Comparison of ENCODE assay signal across 11 cellular contexts in the genomic region with DNA sequence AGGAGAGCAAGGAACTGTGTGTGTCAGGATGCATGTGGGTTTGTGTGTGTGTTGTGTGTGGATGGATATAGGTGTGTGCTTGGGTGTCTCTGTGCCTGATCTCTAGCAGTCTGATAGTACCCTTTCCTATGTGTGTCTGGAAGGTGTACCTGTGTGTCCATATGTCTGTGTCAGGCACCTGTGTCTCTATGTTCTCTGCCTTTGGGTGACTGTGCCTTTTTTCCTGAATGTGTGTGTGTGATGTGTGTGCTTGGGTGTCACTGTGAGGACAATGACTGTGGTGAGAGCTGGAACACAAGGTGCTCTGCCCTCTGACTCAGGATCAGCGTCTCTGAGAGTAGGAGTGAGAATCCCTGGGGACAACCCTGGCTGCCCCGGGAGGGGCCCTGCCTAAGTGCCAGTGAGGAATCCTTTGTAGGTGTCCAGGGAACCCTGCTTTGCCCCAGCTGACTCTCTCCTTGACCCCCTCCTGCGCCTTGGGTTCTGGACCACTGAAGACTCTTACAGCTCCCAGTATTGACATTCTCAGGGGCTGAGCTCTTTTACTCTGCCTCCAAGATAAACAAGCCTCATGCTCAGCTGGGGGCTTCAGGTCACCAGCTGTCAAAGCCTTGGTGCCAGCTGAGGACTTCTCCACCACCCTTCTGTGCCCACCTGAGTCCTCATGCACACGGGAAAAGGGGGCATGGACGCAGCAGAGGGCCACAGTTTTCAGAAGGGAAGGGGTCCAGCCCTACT. TPM values are rescaled to one million over a fixed set of nuclear protein-coding genes. Genes with fewer than 3 reads are reported as not detected.
DNase-seq lines count a peak whose midpoint lies in the region; ATAC-seq, FAIRE-seq and TF ChIP-seq lines count a peak whose summit lies in the region.
"Had no signal": no experiment of that assay in that cellular context is flagged by ENCODE, and none has a peak within 500 bp of the region (broad histone marks: within the 10 kb centered on the region; RNA-seq: fewer than 3 reads in every experiment).

No MANE protein-coding gene starts in this region.

- no peaks in the 10 kb centered on the region for H3K9me3 Mint-ChIP-seq in type B pancreatic cell

- peaks cover 26% of the 10 kb centered on the region for H3K27me3 Mint-ChIP-seq in T-helper 17 cell
- peaks cover 58% of the 10 kb centered on the region for H3K27me3 Mint-ChIP-seq in type B pancreatic cell

- H3K27ac Mint-ChIP-seq in T-helper 17 cell, result peak overlapping the region; percentile 66
- H3K27ac Mint-ChIP-seq in type B pancreatic cell, result peak overlapping the region; percentile 26

- H3K27ac ChIP-seq in kidney (ENCODE audit: low read depth in 2 of 2, low read length in 2 of 2) (no peak overlapping the region), caudate nucleus (ENCODE audit: low read depth, low read length) (no peak overlapping the region)
- H3K27ac ChIP-seq: left lung had no signal

- DNase-seq in Right ventricle myocardium inferior (ENCODE audit: missing footprints) (peak; percentile 22), left ventricle myocardium superior (no peak), T-helper 17 cell (no peak), kidney (peak; percentile 26), type B pancreatic cell (ENCODE audit: extremely low spot score, unreplicated experiment) (no peak), caudate nucleus (lab: John Stamatoyannopoulos, UW) (no peak)

- TF ChIP-seq CTCF in kidney (IDR thresholded peaks at IDR 0.05; ENCODE audit: borderline replicate concordance, extremely low read depth, insufficient read depth) (no peak), type B pancreatic cell (conservative IDR thresholded peaks at IDR 0.05) (no peak)

- H3K4me1 Mint-ChIP-seq in T-helper 17 cell, result peaks cover 36% of the 10 kb centered on the region
- H3K4me1 Mint-ChIP-seq in type B pancreatic cell (ENCODE audit: unreplicated experiment), result peaks cover 22% of the 10 kb centered on the region

- no peak for FAIRE-seq in kidney (lab: Jason Lieb, UNC)
- FAIRE-seq: colon had no signal

- H3K9ac ChIP-seq in kidney (ENCODE audit: low read length in 2 of 2), result no peak overlapping the region

- H3K36me3 ChIP-seq in kidney (ENCODE audit: control insufficient read depth in 1 of 2, insufficient read depth in 2 of 2, low read length in 2 of 2), result no peaks in the 10 kb centered on the region
- H3K36me3 ChIP-seq: left lung had no signal

- H3K36me3 Mint-ChIP-seq in T-helper 17 cell (ENCODE audit: low read depth), result peaks cover 4% of the 10 kb centered on the region
- H3K36me3 Mint-ChIP-seq in type B pancreatic cell, result no peaks in the 10 kb centered on the region

- ATAC-seq in Right ventricle myocardium inferior (no peak), left ventricle myocardium superior (no peak), T-helper 17 cell (no peak), HG03097 (IDR thresholded peaks at IDR 0.05; ENCODE audit: low FRiP score, unreplicated experiment) (no peak), HG02973 (IDR thresholded peaks at IDR 0.05; ENCODE audit: unreplicated experiment) (no peak)

- peak overlapping the region in 1 of 2 donors; percentile 41 for H3K4me3 ChIP-seq in kidney (ENCODE audit: low read length in 2 of 2)

- H3K4me3 Mint-ChIP-seq in T-helper 17 cell, result peak overlapping the region; percentile 76
- peak overlapping the region; percentile 77 for H3K4me3 Mint-ChIP-seq in type B pancreatic cell

- no peaks in the 10 kb centered on the region for H3K9me3 ChIP-seq in T-helper 17 cell (ENCODE audit: control insufficient read depth, low read length, poor library complexity, severe bottlenecking)
- no peaks in the 10 kb centered on the region for H3K9me3 ChIP-seq in kidney (ENCODE audit: control insufficient read depth in 1 of 2, low read length in 2 of 2)
- H3K9me3 ChIP-seq: left lung had no signal

- peaks cover 10 to 25% of the 10 kb centered on the region in 2 donors for H3K4me1 ChIP-seq in kidney (ENCODE audit: control insufficient read depth in 1 of 2, insufficient read depth in 1 of 2, low read depth in 1 of 2, low read length in 2 of 2)

- intact Hi-C loops in Right ventricle myocardium inferior (cut with DNase I) (no loop called here), left ventricle myocardium superior (cut with micrococcal nuclease) (no loop called here), kidney (cut with DNase I) (no loop called here)

RNA-seq across cellular contexts. Expression of a gene that starts 0.7 kb away (rescaled TPM):
- total RNA-seq in Right ventricle myocardium inferior, result 1.1 TPM
- total RNA-seq in left ventricle myocardium superior, result 1.1 TPM
- total RNA-seq in T-helper 17 cell, result 1 to 10 TPM in 1 of 2 donors, under 1 TPM in 1; 0.29 to 1.3 TPM
- 1.7 TPM for total RNA-seq in kidney
- 1.2 TPM for polyA plus RNA-seq in kidney (ENCODE audit: insufficient read depth, low read depth, low replicate concordance)
- 3.4 and 4.7 TPM in 2 replicates for total RNA-seq in type B pancreatic cell (ENCODE audit: low replicate concordance)

RNA-seq across cellular contexts. Expression of a gene that starts 14.4 kb away (rescaled TPM):
- total RNA-seq in Right ventricle myocardium inferior, result 2.1 TPM
- total RNA-seq in left ventricle myocardium superior, result 2.3 TPM
- 1 to 10 TPM; 2.6 to 4.9 TPM for total RNA-seq in T-helper 17 cell
- total RNA-seq in kidney, result 7.6 TPM
- 11.8 TPM for polyA plus RNA-seq in kidney (ENCODE audit: insufficient read depth, low read depth, low replicate concordance)
- total RNA-seq in type B pancreatic cell (ENCODE audit: low replicate concordance), result 21.2 and 22.1 TPM in 2 replicates

RNA-seq across cellular contexts. Expression of a gene that starts 26.8 kb away (rescaled TPM):
- total RNA-seq in Right ventricle myocardium inferior (101 TPM), left ventricle myocardium superior (84.2 TPM), T-helper 17 cell (10 to 100 TPM; 30.3 to 33.8 TPM), kidney (152 TPM), type B pancreatic cell (ENCODE audit: low replicate concordance) (61.9 and 69.0 TPM in 2 replicates)
- 68.4 TPM for polyA plus RNA-seq in kidney (ENCODE audit: insufficient read depth, low read depth, low replicate concordance)

RNA-seq across cellular contexts. Expression of a gene that starts 44.3 kb away (rescaled TPM):
- total RNA-seq in Right ventricle myocardium inferior (not detected), left ventricle myocardium superior (not detected), T-helper 17 cell (under 1 TPM; 0.23 to 0.57 TPM), kidney (not detected), type B pancreatic cell (ENCODE audit: low replicate concordance) (not detected in 2 replicates)
- not detected for polyA plus RNA-seq in kidney (ENCODE audit: insufficient read depth, low read depth, low replicate concordance)
- total RNA-seq: Daoy, left lung had no signal

RNA-seq across cellular contexts. Expression of a gene that starts 44.3 kb away (rescaled TPM):
- total RNA-seq in Right ventricle myocardium inferior (0.35 TPM), left ventricle myocardium superior (0.37 TPM), T-helper 17 cell (1 to 10 TPM in 1 of 2 donors, under 1 TPM in 1; 0.94 to 1.3 TPM), kidney (1.4 TPM), type B pancreatic cell (ENCODE audit: low replicate concordance) (1.6 and 2.4 TPM in 2 replicates)
- 0.43 TPM for polyA plus RNA-seq in kidney (ENCODE audit: insufficient read depth, low read depth, low replicate concordance)
- total RNA-seq: Daoy had no signal

Comparison
In these comparisons a context has a peak if more than half of its experiments do, and no peak if none do; other contexts are left out.
1. DNase-seq: peak in Right ventricle myocardium inferior (single experiment) and kidney (single experiment); none in left ventricle myocardium superior (single experiment), T-helper 17 cell (0 of 3), type B pancreatic cell (single experiment) and caudate nucleus (0 of 61).